ENCODE assay signal across 8 cellular contexts in genomic region chr4:55854132-55854531, GRCh38. TPM values are rescaled to one million over a fixed set of nuclear protein-coding genes. Genes with fewer than 3 reads are reported as not detected.
A peak's percentile ranks its signal among the peaks of the same experiment; 100 is the strongest.
DNase-seq lines count a peak whose midpoint lies in the region; ATAC-seq and TF ChIP-seq lines count a peak whose summit lies in the region.

No MANE protein-coding gene starts in this region.

- H3K4me1 ChIP-seq in heart left ventricle (peaks cover 3 to 30% (median 18%) of the 10 kb centered on the region in 12 donors), left lung (peaks cover 0 to 19% of the 10 kb centered on the region in 2 donors), uterus (peaks cover 0 to 10% of the 10 kb centered on the region in 2 donors)

- TF ChIP-seq CTCF in heart left ventricle (IDR thresholded peaks at IDR 0.05), result no peak
- TF ChIP-seq CTCF in astrocyte of the cerebellum (IDR thresholded peaks at IDR 0.05; ENCODE audit: low read depth, low read length, missing control alignments), result no peak
- TF ChIP-seq CTCF in left lung (IDR thresholded peaks at IDR 0.05), result no peak
- no peak for TF ChIP-seq CTCF in uterus (IDR thresholded peaks at IDR 0.05)
- no peak for TF ChIP-seq CTCF in GM13976 (IDR thresholded peaks at IDR 0.05; ENCODE audit: borderline replicate concordance, control extremely low read depth, extremely low read depth, insufficient read depth, missing control alignments)
- no peak for TF ChIP-seq CTCF in GM20000 (IDR thresholded peaks at IDR 0.05; ENCODE audit: extremely low read depth, missing control alignments)

- DNase-seq in heart left ventricle, result no peak
- DNase-seq in Right ventricle myocardium superior, result no peak
- no peak for DNase-seq in astrocyte of the cerebellum (ENCODE audit: low read depth)
- DNase-seq in left lung, result no peak
- no peak for DNase-seq in uterus
- DNase-seq in GM13976 (ENCODE audit: low spot score), result no peak
- no peak for DNase-seq in GM20000 (ENCODE audit: low spot score)

- ATAC-seq in heart left ventricle (peak in 1 of 4 donors; percentile 41), Right ventricle myocardium superior (ENCODE audit: poor library complexity) (no peak), left lung (peak; percentile 6), HG02885 (IDR thresholded peaks at IDR 0.05; ENCODE audit: poor library complexity, unreplicated experiment) (no peak)

- H3K27ac ChIP-seq in heart left ventricle (peak overlapping the region in 11 of 12 donors; percentile 64 to 92 (median 88)), left lung (peak overlapping the region in 1 of 2 donors; percentile 81), uterus (peak overlapping the region; percentile 75 to 89)

- TF ChIP-seq POLR2A in heart left ventricle (IDR thresholded peaks at IDR 0.05), result no peak
- TF ChIP-seq POLR2A in uterus (IDR thresholded peaks at IDR 0.05), result no peak

- H3K4me3 ChIP-seq in heart left ventricle (peak overlapping the region; percentile 55 to 98 (median 91)), astrocyte of the cerebellum (ENCODE audit: low read depth, low read length) (peak overlapping the region; percentile 92), left lung (peak overlapping the region; percentile 73 to 87), uterus (peak overlapping the region; percentile 93 to 100)

- H3K9me3 ChIP-seq in heart left ventricle, result no peaks in the 10 kb centered on the region
- peaks cover 0 to 2% of the 10 kb centered on the region in 2 donors for H3K9me3 ChIP-seq in left lung
- no peaks in the 10 kb centered on the region for H3K9me3 ChIP-seq in uterus

- H3K27me3 ChIP-seq in heart left ventricle, result no peaks in the 10 kb centered on the region
- H3K27me3 ChIP-seq in left lung, result no peaks in the 10 kb centered on the region
- H3K27me3 ChIP-seq in uterus, result no peaks in the 10 kb centered on the region

- in situ Hi-C loops in astrocyte of the cerebellum (cut with HindIII; ENCODE audit: low sequenced_read_pairs), result no loop called here
- in situ Hi-C loops in GM13976 (cut with MboI; ENCODE audit: low sequenced_read_pairs, unreplicated experiment), result no loop called here

- 14 to 19% (median 18%) methylated on average over 6 of the region's 6 CpGs for WGBS in heart left ventricle, 4 donors

- H3K36me3 ChIP-seq in heart left ventricle (peaks cover 0 to 11% (median 10%) of the 10 kb centered on the region in 9 donors), left lung (no peaks in the 10 kb centered on the region), uterus (no peaks in the 10 kb centered on the region)

- intact Hi-C loops in heart left ventricle (cut with DNase I) (loop anchor here in 8 of 10 donors (5.0 to 10.0 kb wide), 5 partner anchors 93 to 509 kb away; partner anchors contain the start of genes CLOCK (in 6 of the 8), CEP135 (in 2 of the 8) and SRD5A3 (in 2 of the 8)), Right ventricle myocardium superior (cut with DNase I) (no loop called here), left lung (cut with DNase I) (no loop called here), uterus (cut with DNase I; ENCODE audit: low total_unique reads) (no loop called here)

RNA-seq across cellular contexts. Expression of gene EXOC1, which starts 0.7 kb away (rescaled TPM):
- total RNA-seq in heart left ventricle (10 to 100 TPM; 15.2 to 27.7 (median 21.4) TPM), Right ventricle myocardium superior (14.9 TPM), left lung (10 to 100 TPM; 30.1 to 31.0 TPM), uterus (10 to 100 TPM; 14.7 to 59.9 (median 33.8) TPM)
- polyA plus RNA-seq in heart left ventricle, result 10 to 100 TPM; 11.0 to 21.7 TPM

RNA-seq across cellular contexts. Expression of gene EXOC1L, which starts 34.5 kb away (rescaled TPM):
- total RNA-seq in heart left ventricle, result not detected
- polyA plus RNA-seq in heart left ventricle, result not detected
- not detected for total RNA-seq in Right ventricle myocardium superior
- not detected for total RNA-seq in left lung
- not detected for total RNA-seq in uterus

Comparison
In these comparisons a context has a peak if more than half of its experiments do, and no peak if none do; other contexts are left out.
1. intact Hi-C loops: an anchor here in heart left ventricle (5.0 to 10.0 kb wide); none called in Right ventricle myocardium superior, left lung and uterus.